In the genomic region with DNA sequence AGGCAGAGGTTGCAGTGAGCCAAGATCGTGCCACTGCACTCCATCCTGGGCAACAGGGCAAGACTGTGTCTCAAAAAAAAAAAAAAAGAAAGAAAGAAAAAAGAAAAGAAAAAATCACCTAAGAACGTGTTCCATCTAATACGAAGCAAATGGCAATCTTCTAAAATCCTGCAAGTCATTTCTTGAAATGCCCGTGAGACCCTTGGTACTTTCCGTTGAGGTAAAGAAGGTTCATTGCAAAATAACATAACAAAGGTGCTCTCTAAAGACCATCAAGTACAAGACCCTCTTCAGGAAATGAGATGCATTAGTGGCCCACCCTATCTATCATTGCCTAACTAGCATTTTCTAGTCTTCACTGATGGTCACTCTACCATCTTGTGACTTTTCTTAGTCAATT, we compare ENCODE assay signal across 17 cellular contexts.
"Had no signal": no experiment of that assay in that cellular context is flagged by ENCODE, and none has a peak within 500 bp of the region (broad histone marks: within the 10 kb centered on the region; RNA-seq: fewer than 3 reads in every experiment).

No MANE protein-coding gene starts in this region.

- H3K27me3 Mint-ChIP-seq: activated CD8-positive, alpha-beta T cell treated with anti-CD3 and anti-CD28 coated beads for 36 hours; naive B cell had no signal

- H3K4me3 ChIP-seq: left ventricle myocardium inferior, ovary, psoas muscle, skin epidermis, tibial nerve had no signal

- H3K4me3 Mint-ChIP-seq: activated CD8-positive, alpha-beta T cell treated with anti-CD3 and anti-CD28 coated beads for 36 hours; activated naive CD4-positive, alpha-beta T cell treated with anti-CD3 and anti-CD28 coated beads for 36 hours; naive B cell had no signal

- H3K4me1 ChIP-seq: psoas muscle had no signal

- H3K9me3 ChIP-seq: left ventricle myocardium inferior, ovary, psoas muscle, tibial nerve had no signal

- H3K36me3 Mint-ChIP-seq: naive B cell had no signal

- H3K27ac Mint-ChIP-seq: activated naive CD4-positive, alpha-beta T cell treated with anti-CD3 and anti-CD28 coated beads for 36 hours; naive B cell had no signal

- H3K27ac ChIP-seq: brain microvascular endothelial cell, left ventricle myocardium inferior, ovary, psoas muscle had no signal

- DNase-seq: activated CD4-positive, alpha-beta T cell treated with anti-CD3 and anti-CD28 coated beads for 48 hours; activated CD4-positive, CD25-positive, alpha-beta regulatory T cell; activated CD8-positive, alpha-beta T cell treated with anti-CD3 and anti-CD28 coated beads for 36 hours; activated naive CD4-positive, alpha-beta T cell treated with anti-CD3 and anti-CD28 coated beads for 36 hours; activated T-cell treated with anti-CD3 and anti-CD28 coated beads, Interleukin-2, amount 50 U/mL, for 1 hour; aorta; brain microvascular endothelial cell; central memory CD4-positive, alpha-beta T cell; kidney glomerular epithelial cell; left ventricle myocardium inferior; naive B cell; ovary; psoas muscle; right cardiac atrium; stimulated activated naive CD8-positive, alpha-beta T cell treated with anti-CD3 and anti-CD28 coated beads, Interleukin-15, Interleukin-2, amounts not matched to agents 100 U/mL and 50 U/mL, for 24 hours had no signal

- H3K36me3 ChIP-seq: brain microvascular endothelial cell, left ventricle myocardium inferior, ovary, tibial nerve had no signal

- H3K27me3 ChIP-seq: brain microvascular endothelial cell, ovary, tibial nerve had no signal

- H3K9me3 Mint-ChIP-seq: activated CD8-positive, alpha-beta T cell treated with anti-CD3 and anti-CD28 coated beads for 36 hours; activated naive CD4-positive, alpha-beta T cell treated with anti-CD3 and anti-CD28 coated beads for 36 hours; naive B cell had no signal

- ATAC-seq: activated CD8-positive, alpha-beta T cell treated with anti-CD3 and anti-CD28 coated beads for 36 hours; psoas muscle; right cardiac atrium; stimulated activated naive CD8-positive, alpha-beta T cell treated with anti-CD3 and anti-CD28 coated beads, Interleukin-15, Interleukin-2, amounts not matched to agents 100 U/mL and 50 U/mL, for 24 hours had no signal
